2 cellular contexts compared by ENCODE assay signal in genomic region chr9:22437461-22438067, GRCh38. TPM values are rescaled to one million over a fixed set of nuclear protein-coding genes. Genes with fewer than 3 reads are reported as not detected.
"Had no signal": no experiment of that assay in that cellular context is flagged by ENCODE, and none has a peak within 500 bp of the region (broad histone marks: within the 10 kb centered on the region; RNA-seq: fewer than 3 reads in every experiment).

No MANE protein-coding gene starts in this region.

RNA-seq across cellular contexts. Expression of gene DMRTA1, which starts 9.1 kb away (rescaled TPM):
- total RNA-seq: HFFc6 had no signal
- polyA plus RNA-seq: GM23248 had no signal
